Comparison of ENCODE assay signal across 8 cellular contexts in the genomic region with DNA sequence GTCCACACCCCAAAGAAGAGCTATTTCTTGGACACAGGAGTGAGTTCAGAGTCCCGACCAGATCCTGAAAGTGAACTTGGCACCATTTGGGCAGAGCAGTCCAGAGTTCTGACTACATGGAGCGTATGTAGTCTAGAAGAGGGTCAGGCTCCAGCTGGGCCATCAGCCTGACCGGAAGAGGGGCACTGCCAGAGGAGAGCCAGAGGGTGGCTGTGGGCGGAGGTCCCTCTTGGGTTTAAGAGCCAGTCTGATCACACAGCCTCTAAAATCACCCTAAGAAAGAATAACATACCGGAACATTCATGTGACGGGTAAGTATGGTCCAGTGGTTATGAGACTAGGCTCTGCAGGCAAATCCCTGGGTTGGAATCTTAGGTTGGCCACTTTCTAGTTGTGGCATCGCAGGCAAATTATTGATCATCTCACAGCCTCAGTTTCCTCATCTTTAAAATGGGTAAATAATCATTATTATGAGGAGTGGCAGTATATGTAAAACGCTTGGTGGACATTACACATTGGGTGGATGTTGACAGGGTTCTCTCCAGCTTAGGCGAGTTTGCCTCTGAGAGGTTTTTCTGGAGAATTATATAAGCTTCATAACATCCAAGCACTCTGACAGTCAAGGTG. TPM values are rescaled to one million over a fixed set of nuclear protein-coding genes. Genes with fewer than 3 reads are reported as not detected.
A peak's percentile ranks its signal among the peaks of the same experiment; 100 is the strongest.
DNase-seq lines count a peak whose midpoint lies in the region; ATAC-seq and TF ChIP-seq lines count a peak whose summit lies in the region.

No MANE protein-coding gene starts in this region.

- DNase-seq in SK-N-MC (ENCODE audit: low read depth, low spot score) (no peak), fibroblast of lung (ENCODE audit: low read depth in 2 of 2) (no peak), psoas muscle (no peak), NCI-H128 (lab: John Stamatoyannopoulos, UW; ENCODE audit: unreplicated experiment) (no peak)
- DNase-seq in NK-92 treated with Interleukin-12 subunit alpha and Interleukin-12 subunit beta, amount 100 ng/mL, for 24 hours (lab: John Stamatoyannopoulos, UW) = no peak

- H3K9me3 ChIP-seq in DOHH2 (ENCODE audit: control insufficient read depth, insufficient read depth, low read length) = no peaks in the 10 kb centered on the region
- no peaks in the 10 kb centered on the region for H3K9me3 ChIP-seq in SK-N-MC (ENCODE audit: low read depth, low read length)
- no peaks in the 10 kb centered on the region for H3K9me3 ChIP-seq in fibroblast of lung (ENCODE audit: control insufficient read depth, insufficient read depth, low read depth, low read length)
- H3K9me3 ChIP-seq in psoas muscle = no peaks in the 10 kb centered on the region

- ATAC-seq in psoas muscle (no peak), GM18868 (IDR thresholded peaks at IDR 0.05; ENCODE audit: unreplicated experiment) (no peak), GM18873 (IDR thresholded peaks at IDR 0.05; ENCODE audit: low FRiP score, unreplicated experiment) (no peak)

- no peak for TF ChIP-seq CTCF in DOHH2 (IDR thresholded peaks at IDR 0.05; ENCODE audit: low read depth, low read length, poor library complexity, severe bottlenecking)
- TF ChIP-seq CTCF in fibroblast of lung (conservative IDR thresholded peaks at IDR 0.05 in 1 of 2, IDR thresholded peaks at IDR 0.05 in 1 of 2; ENCODE audit: low read depth in 1 of 2, low read length in 2 of 2) = no peak
- TF ChIP-seq CTCF in psoas muscle (IDR thresholded peaks at IDR 0.05) = no peak

- peak overlapping the region; percentile 3 for H2AFZ ChIP-seq in fibroblast of lung (ENCODE audit: low read length)

- no peaks in the 10 kb centered on the region for H3K9me2 ChIP-seq in DOHH2 (replicated peaks; ENCODE audit: control insufficient read depth, low read length)

- H3K27ac ChIP-seq in DOHH2 (ENCODE audit: low read depth, low read length) (no peak overlapping the region), SK-N-MC (no peak overlapping the region), fibroblast of lung (ENCODE audit: insufficient read depth, low read length) (peak overlapping the region; percentile 85), psoas muscle (peak overlapping the region; percentile 87)

- H3F3A ChIP-seq in DOHH2 (ENCODE audit: control insufficient read depth, insufficient read depth) = peaks cover 4% of the 10 kb centered on the region; the same call in 1 of the 2 replicates

- H3K4me3 ChIP-seq in DOHH2 (ENCODE audit: low read length) = peak overlapping the region; percentile 87
- H3K4me3 ChIP-seq in SK-N-MC = peak overlapping the region; percentile 89
- peak overlapping the region; percentile 57 to 96 (median 72) for H3K4me3 ChIP-seq in fibroblast of lung (replicated peaks in 1 of 4; ENCODE audit: control extremely low read depth in 1 of 4, insufficient read depth in 1 of 4, low read depth in 3 of 4, low read length in 4 of 4)
- peak overlapping the region; percentile 91 for H3K4me3 ChIP-seq in psoas muscle

- peak overlapping the region; percentile 83 for H3K4me2 ChIP-seq in DOHH2 (ENCODE audit: low read length)
- peak overlapping the region; percentile 65 for H3K4me2 ChIP-seq in fibroblast of lung (ENCODE audit: extremely low read depth, insufficient read depth, low read length)

- intact Hi-C loops in psoas muscle (cut with DNase I) = no loop called here

- H3K9ac ChIP-seq in SK-N-MC (ENCODE audit: insufficient read length) (peak overlapping the region; percentile 68), fibroblast of lung (ENCODE audit: insufficient read depth, low read length) (peak overlapping the region; percentile 51)

- peaks cover 28% of the 10 kb centered on the region for H3K79me2 ChIP-seq in DOHH2 (ENCODE audit: control insufficient read depth, low read length)
- peaks cover 29% of the 10 kb centered on the region for H3K79me2 ChIP-seq in fibroblast of lung (ENCODE audit: control insufficient read depth, insufficient read depth, low read length)

- H4K20me1 ChIP-seq in DOHH2 (ENCODE audit: control insufficient read depth, insufficient read depth, low read depth, low read length) (peaks cover 11% of the 10 kb centered on the region; the same call in 1 of the 2 replicates), fibroblast of lung (ENCODE audit: control insufficient read depth, extremely low read depth, insufficient read depth, low read length) (no peaks in the 10 kb centered on the region)

- 83 to 89% (median 86%) methylated on average over 9 of the region's 9 CpGs for WGBS in psoas muscle, 3 donors

- peaks cover 18% of the 10 kb centered on the region for H3K4me1 ChIP-seq in DOHH2 (ENCODE audit: control insufficient read depth, low read length)
- H3K4me1 ChIP-seq in fibroblast of lung (ENCODE audit: control insufficient read depth, extremely low read depth, insufficient read depth, low read length) = no peaks in the 10 kb centered on the region
- peaks cover 15% of the 10 kb centered on the region for H3K4me1 ChIP-seq in psoas muscle

- no peaks in the 10 kb centered on the region for H3K27me3 ChIP-seq in DOHH2 (ENCODE audit: control insufficient read depth, low read length)
- no peaks in the 10 kb centered on the region for H3K27me3 ChIP-seq in fibroblast of lung (ENCODE audit: control insufficient read depth, insufficient read depth, low read length)
- no peaks in the 10 kb centered on the region for H3K27me3 ChIP-seq in psoas muscle (ENCODE audit: insufficient read depth in 3 of 3, low read length in 2 of 3)

- H3K36me3 ChIP-seq in DOHH2 (ENCODE audit: control insufficient read depth, low read length) = peaks cover 17% of the 10 kb centered on the region
- no peaks in the 10 kb centered on the region for H3K36me3 ChIP-seq in SK-N-MC (ENCODE audit: insufficient read depth, low read length)
- H3K36me3 ChIP-seq in fibroblast of lung (ENCODE audit: control insufficient read depth, insufficient read depth, low read length) = no peaks in the 10 kb centered on the region
- H3K36me3 ChIP-seq in psoas muscle (ENCODE audit: insufficient read depth in 1 of 2, low read depth in 1 of 2) = no peaks in the 10 kb centered on the region

RNA-seq across cellular contexts. Expression of gene RAP2B, which starts 2.1 kb away (rescaled TPM):
- total RNA-seq in fibroblast of lung = 24.4 and 27.1 TPM in 2 replicates
- polyA plus RNA-seq in fibroblast of lung = 8.7 and 10.5 TPM in 2 replicates
- polyA plus RNA-seq in fibroblast of lung (2012) = 10.1 and 13.5 TPM in 2 replicates
- 6.4 and 7.7 TPM in 2 replicates for polyA minus RNA-seq in fibroblast of lung (ENCODE audit: low replicate concordance)
- total RNA-seq in psoas muscle = 1 to 10 TPM; 1.8 to 3.2 (median 2.7) TPM
- polyA plus RNA-seq in psoas muscle = 1 to 10 TPM in 2 of 3 donors, under 1 TPM in 1; 0.49 to 1.5 (median 1.4) TPM

Comparison
In these comparisons a context has a peak if more than half of its experiments do, and no peak if none do; other contexts are left out.
1. H3K27ac ChIP-seq: peak in fibroblast of lung (single experiment) and psoas muscle (single experiment); none in DOHH2 (single experiment) and SK-N-MC (single experiment).
2. Peak in every context shown above with its lines, with median percentiles within 50 percentile points of each other: H3K4me3 ChIP-seq.